22 cellular contexts compared by ENCODE assay signal in genomic region chr17:70345061-70345460, GRCh38.
DNase-seq lines count a peak whose midpoint lies in the region; ATAC-seq and TF ChIP-seq lines count a peak whose summit lies in the region.
"Had no signal": no experiment of that assay in that cellular context is flagged by ENCODE, and none has a peak within 500 bp of the region (broad histone marks: within the 10 kb centered on the region; RNA-seq: fewer than 3 reads in every experiment).

No MANE protein-coding gene starts in this region.

- H3K4me1 ChIP-seq in PC-9 (replicated peaks; ENCODE audit: insufficient read depth) (no peaks in the 10 kb centered on the region), hepatocyte (ENCODE audit: insufficient read depth) (peaks cover 4% of the 10 kb centered on the region), upper lobe of right lung (peaks cover 11% of the 10 kb centered on the region)
- H3K4me1 ChIP-seq: HAP-1 had no signal

- peak overlapping the region; percentile 42 for H3K4me3 Mint-ChIP-seq in natural killer cell treated with Interleukin-12 subunit alpha and Interleukin-12 subunit beta and Interleukin-15 and Interleukin-18, amount 100 ng/mL, for 72 hours
- no peak overlapping the region for H3K4me3 Mint-ChIP-seq in natural killer cell
- no peak overlapping the region for H3K4me3 Mint-ChIP-seq in activated CD8-positive, alpha-beta T cell treated with anti-CD3 and anti-CD28 coated beads, Interleukin-2, amount 10 ng/mL, durations not matched to agents 7 days and 5 days

- H3K27ac ChIP-seq in PC-9 (no peak overlapping the region), hepatocyte (no peak overlapping the region), upper lobe of right lung (no peak overlapping the region)
- H3K27ac ChIP-seq: C4-2B had no signal

- H2AFZ ChIP-seq in PC-9 (no peak overlapping the region), hepatocyte (no peak overlapping the region)

- 69% methylated on average over 2 of the region's 2 CpGs for WGBS in hepatocyte (ENCODE audit: low lambda C conversion rate, missing lambda C conversion rate)

- H3K4me2 ChIP-seq in PC-9 (peak overlapping the region; percentile 53; the same call in 1 of the 2 replicates), hepatocyte (peak overlapping the region; percentile 66)

- H3K36me3 ChIP-seq in PC-9 (ENCODE audit: low read depth) = no peaks in the 10 kb centered on the region
- no peaks in the 10 kb centered on the region for H3K36me3 ChIP-seq in hepatocyte (replicated peaks; ENCODE audit: insufficient read depth, low read depth)
- H3K36me3 ChIP-seq in upper lobe of right lung = no peaks in the 10 kb centered on the region
- H3K36me3 ChIP-seq: HAP-1, heart left ventricle had no signal

- TF ChIP-seq CTCF in natural killer cell (IDR thresholded peaks at IDR 0.05) (no peak), PC-9 (conservative IDR thresholded peaks at IDR 0.05) (no peak), hepatocyte (IDR thresholded peaks at IDR 0.05; ENCODE audit: poor library complexity) (no peak), upper lobe of right lung (IDR thresholded peaks at IDR 0.05) (no peak)

- H3K9me3 Mint-ChIP-seq in natural killer cell treated with Interleukin-12 subunit alpha and Interleukin-12 subunit beta and Interleukin-15 and Interleukin-18, amount 100 ng/mL, for 72 hours = peaks cover 3% of the 10 kb centered on the region
- peaks cover 3% of the 10 kb centered on the region in 2 donors for H3K9me3 Mint-ChIP-seq in natural killer cell
- no peaks in the 10 kb centered on the region for H3K9me3 Mint-ChIP-seq in activated CD8-positive, alpha-beta T cell treated with anti-CD3 and anti-CD28 coated beads, Interleukin-2, amount 10 ng/mL, durations not matched to agents 7 days and 5 days (ENCODE audit: insufficient read depth)
- H3K9me3 Mint-ChIP-seq: naive B cell had no signal

- H3K9me2 ChIP-seq in PC-9 (ENCODE audit: insufficient read depth) (no peaks in the 10 kb centered on the region), hepatocyte (replicated peaks; ENCODE audit: insufficient read depth) (no peaks in the 10 kb centered on the region)

- H4K20me1 ChIP-seq in PC-9 (ENCODE audit: insufficient read depth) (no peaks in the 10 kb centered on the region), hepatocyte (ENCODE audit: insufficient read depth, poor library complexity, severe bottlenecking) (no peaks in the 10 kb centered on the region)

- H3K79me2 ChIP-seq in PC-9 (ENCODE audit: low read depth) = no peaks in the 10 kb centered on the region
- no peaks in the 10 kb centered on the region for H3K79me2 ChIP-seq in hepatocyte

- CTCF ChIA-PET in PC-9 (lab: Charles Lee) = no interaction called here
- CTCF ChIA-PET in activated CD8-positive, alpha-beta T cell treated with anti-CD3 and anti-CD28 coated beads, Interleukin-2, amount 10 ng/mL, durations not matched to agents 7 days and 5 days (lab: Charles Lee) = interaction anchor here (0.6 kb wide), 1 partner anchor 779 kb away, joined by 3 read pairs; no protein-coding TSS in a partner anchor

- H3F3A ChIP-seq in PC-9 (ENCODE audit: insufficient read depth, low read depth) = no peaks in the 10 kb centered on the region

- BruUV-seq in PC-9 (replicated peaks; lab: Mats Ljungman, UMichigan) = no TSS peak

- H3K27me3 ChIP-seq in PC-9 (ENCODE audit: insufficient read depth, low read depth) (no peaks in the 10 kb centered on the region), hepatocyte (no peaks in the 10 kb centered on the region), upper lobe of right lung (no peaks in the 10 kb centered on the region)
- H3K27me3 ChIP-seq: heart left ventricle had no signal

- POLR2A ChIA-PET in PC-9 (lab: Charles Lee; ENCODE audit: unreplicated experiment) = no interaction called here
- POLR2A ChIA-PET in activated CD8-positive, alpha-beta T cell treated with anti-CD3 and anti-CD28 coated beads, Interleukin-2, amount 10 ng/mL, durations not matched to agents 7 days and 5 days (lab: Charles Lee) = no interaction called here

- H3K4me3 ChIP-seq in PC-9 (no peak overlapping the region), hepatocyte (no peak overlapping the region), upper lobe of right lung (no peak overlapping the region)
- H3K4me3 ChIP-seq: HAP-1 had no signal

- peaks cover 0 to 5% of the 10 kb centered on the region in 2 donors for H3K4me1 Mint-ChIP-seq in natural killer cell treated with Interleukin-12 subunit alpha and Interleukin-12 subunit beta and Interleukin-15 and Interleukin-18, amount 100 ng/mL, for 72 hours (ENCODE audit: low read depth in 2 of 2)
- peaks cover 4 to 11% of the 10 kb centered on the region in 2 donors for H3K4me1 Mint-ChIP-seq in natural killer cell
- peaks cover 13% of the 10 kb centered on the region for H3K4me1 Mint-ChIP-seq in activated CD8-positive, alpha-beta T cell treated with anti-CD3 and anti-CD28 coated beads, Interleukin-2, amount 10 ng/mL, durations not matched to agents 7 days and 5 days (ENCODE audit: low read depth)

- H3K27me3 Mint-ChIP-seq in natural killer cell treated with Interleukin-12 subunit alpha and Interleukin-12 subunit beta and Interleukin-15 and Interleukin-18, amount 100 ng/mL, for 72 hours = no peaks in the 10 kb centered on the region
- no peaks in the 10 kb centered on the region for H3K27me3 Mint-ChIP-seq in natural killer cell (ENCODE audit: low read depth in 2 of 2)
- no peaks in the 10 kb centered on the region for H3K27me3 Mint-ChIP-seq in activated CD8-positive, alpha-beta T cell treated with anti-CD3 and anti-CD28 coated beads, Interleukin-2, amount 10 ng/mL, durations not matched to agents 7 days and 5 days (ENCODE audit: low read depth)
- H3K27me3 Mint-ChIP-seq: naive B cell had no signal

- H3K36me3 Mint-ChIP-seq in natural killer cell treated with Interleukin-12 subunit alpha and Interleukin-12 subunit beta and Interleukin-15 and Interleukin-18, amount 100 ng/mL, for 72 hours = no peaks in the 10 kb centered on the region
- H3K36me3 Mint-ChIP-seq in natural killer cell = no peaks in the 10 kb centered on the region
- H3K36me3 Mint-ChIP-seq in activated CD8-positive, alpha-beta T cell treated with anti-CD3 and anti-CD28 coated beads, Interleukin-2, amount 10 ng/mL, durations not matched to agents 7 days and 5 days (ENCODE audit: low read depth) = no peaks in the 10 kb centered on the region
- H3K36me3 Mint-ChIP-seq: naive B cell had no signal

- no peak for DNase-seq in natural killer cell treated with Interleukin-12 subunit alpha and Interleukin-12 subunit beta and Interleukin-15 and Interleukin-18, amount 100 ng/mL, for 72 hours (ENCODE audit: low spot score)
- DNase-seq in natural killer cell (no peak), PC-9 (no peak), hepatocyte (ENCODE audit: low spot score) (no peak), upper lobe of right lung (no peak), SW 1271 (lab: John Stamatoyannopoulos, UW) (no peak)
- DNase-seq in activated CD8-positive, alpha-beta T cell treated with anti-CD3 and anti-CD28 coated beads, Interleukin-2, amount 10 ng/mL, durations not matched to agents 7 days and 5 days = no peak
- DNase-seq: activated CD4-positive, alpha-beta T cell treated with anti-CD3 and anti-CD28 coated beads for 1 hour; effector CD8-positive, alpha-beta T cell; heart left ventricle; mesendoderm; naive B cell; NCI-H1105; NCI-H2081; right cardiac atrium; SIG-M5; stimulated activated CD4-positive, alpha-beta T cell treated with anti-CD3 and anti-CD28 coated beads, Interleukin-4, amount 100 ng/mL, for 4 hours; stimulated activated naive CD4-positive, alpha-beta T cell treated with Interleukin-2 at 50 U/mL for 16 hours had no signal

- ATAC-seq in natural killer cell treated with Interleukin-12 subunit alpha and Interleukin-12 subunit beta and Interleukin-15 and Interleukin-18, amount 100 ng/mL, for 72 hours = no peak
- no peak for ATAC-seq in natural killer cell
- peak; percentile 24 for ATAC-seq in upper lobe of right lung
- no peak for ATAC-seq in activated CD8-positive, alpha-beta T cell treated with anti-CD3 and anti-CD28 coated beads, Interleukin-2, amount 10 ng/mL, durations not matched to agents 7 days and 5 days
- no peak for ATAC-seq in HG03442 (IDR thresholded peaks at IDR 0.05; ENCODE audit: unreplicated experiment)
- ATAC-seq: heart left ventricle, HepG2, right cardiac atrium had no signal

- H3K9me3 ChIP-seq in PC-9 (ENCODE audit: insufficient read depth, low read depth) (no peaks in the 10 kb centered on the region), hepatocyte (ENCODE audit: low read depth) (no peaks in the 10 kb centered on the region), upper lobe of right lung (no peaks in the 10 kb centered on the region)
- H3K9me3 ChIP-seq: HAP-1, heart left ventricle had no signal

- intact Hi-C loops in natural killer cell (cut with micrococcal nuclease) = no loop called here
- intact Hi-C loops in PC-9 (cut with micrococcal nuclease; ENCODE audit: unreplicated experiment) = no loop called here
- intact Hi-C loops in upper lobe of right lung (cut with DNase I) = no loop called here

- peak overlapping the region in 1 of 2 donors; percentile 51 for H3K27ac Mint-ChIP-seq in natural killer cell treated with Interleukin-12 subunit alpha and Interleukin-12 subunit beta and Interleukin-15 and Interleukin-18, amount 100 ng/mL, for 72 hours
- H3K27ac Mint-ChIP-seq in natural killer cell = no peak overlapping the region
- H3K27ac Mint-ChIP-seq in activated CD8-positive, alpha-beta T cell treated with anti-CD3 and anti-CD28 coated beads, Interleukin-2, amount 10 ng/mL, durations not matched to agents 7 days and 5 days = no peak overlapping the region
